Comparison of ENCODE assay signal across 8 cellular contexts in the genomic region with DNA sequence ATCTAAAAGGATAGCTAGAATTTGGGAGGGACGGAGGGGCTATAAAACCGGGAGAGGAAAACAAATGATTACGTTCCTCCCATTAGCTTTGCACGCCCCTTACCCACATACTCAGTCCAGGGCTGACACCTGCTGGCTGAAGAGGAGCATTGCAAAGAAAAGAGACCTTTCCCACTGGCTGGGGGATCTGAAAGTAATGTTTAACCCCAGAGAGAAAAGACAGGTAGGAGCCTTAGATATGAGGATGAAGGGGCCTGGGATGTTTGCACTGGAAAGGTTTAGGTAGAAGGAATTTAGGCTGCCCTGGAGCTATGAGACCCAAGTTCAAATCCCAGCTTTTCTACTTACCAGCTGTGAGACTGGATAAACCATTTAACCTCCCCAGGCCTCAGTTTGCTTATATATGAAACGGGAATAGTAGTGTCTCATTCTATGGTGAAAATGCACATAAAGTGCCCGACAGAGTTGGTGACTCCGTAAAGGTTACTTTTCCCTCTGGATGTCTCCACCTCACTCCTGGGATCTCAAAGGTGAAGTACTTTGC.
A peak's percentile ranks its signal among the peaks of the same experiment; 100 is the strongest.
DNase-seq lines count a peak whose midpoint lies in the region; ATAC-seq and TF ChIP-seq lines count a peak whose summit lies in the region.

No MANE protein-coding gene starts in this region.

- BruUV-seq in mammary epithelial cell (replicated peaks; lab: Mats Ljungman, UMichigan) = no TSS peak

- H3K4me2 ChIP-seq in Loucy (ENCODE audit: low read depth, low read length, poor library complexity, severe bottlenecking) = peak overlapping the region; percentile 48
- H3K4me2 ChIP-seq in mammary epithelial cell (ENCODE audit: insufficient read depth, low read depth, low read length) = no peak overlapping the region

- H3K27me3 ChIP-seq in Loucy (ENCODE audit: insufficient read depth, low read length, poor library complexity, severe bottlenecking) = no peaks in the 10 kb centered on the region
- H3K27me3 ChIP-seq in mammary epithelial cell (ENCODE audit: insufficient read depth, low read length) = no peaks in the 10 kb centered on the region

- H3F3A ChIP-seq in Loucy (ENCODE audit: low read depth) = no peaks in the 10 kb centered on the region

- no peaks in the 10 kb centered on the region for H4K20me1 ChIP-seq in Loucy (ENCODE audit: insufficient read depth, low read length, poor library complexity, severe bottlenecking)
- no peaks in the 10 kb centered on the region for H4K20me1 ChIP-seq in mammary epithelial cell (ENCODE audit: insufficient read depth, low read length)

- no peaks in the 10 kb centered on the region for H3K9me3 ChIP-seq in Loucy (ENCODE audit: insufficient read depth, low read depth, low read length)
- no peaks in the 10 kb centered on the region for H3K9me3 ChIP-seq in mammary epithelial cell (replicated peaks; ENCODE audit: insufficient read depth, low read length)

- TF ChIP-seq CTCF in Loucy (conservative IDR thresholded peaks at IDR 0.05; ENCODE audit: low read length) (peak; percentile 74), mammary epithelial cell (conservative IDR thresholded peaks at IDR 0.05 in 1 of 2, IDR thresholded peaks at IDR 0.05 in 1 of 2; ENCODE audit: extremely low read depth in 1 of 2, insufficient read depth in 1 of 2, low read depth in 1 of 2, low read length in 2 of 2) (peak; percentile 87 to 95)

- H3K9me2 ChIP-seq in Loucy (replicated peaks; ENCODE audit: low read depth, low read length) = no peaks in the 10 kb centered on the region

- CTCF ChIA-PET in mammary epithelial cell (lab: Charles Lee; ENCODE audit: low non-redundant PET) = interaction anchor here (0.6 to 0.7 kb wide), 3 partner anchors 75 to 1409 kb away, joined by 3 read pairs; no protein-coding TSS in a partner anchor

- in situ Hi-C loops in SK-MEL-5 (cut with HindIII; ENCODE audit: low pct_unique_long_range_greater_than_20kb, low sequenced_read_pairs) (no loop called here), mammary epithelial cell (cut with MboI; ENCODE audit: low sequenced_read_pairs in 2 of 2) (loop anchor here (5.0 to 25.0 kb wide), 5 partner anchors 453 to 1443 kb away; no protein-coding TSS in a partner anchor)

- dilution Hi-C loops in mammary epithelial cell (cut with HindIII; ENCODE audit: low sequenced_read_pairs) = no loop called here

- H3K36me3 ChIP-seq in Loucy (ENCODE audit: insufficient read depth, low read length) (no peaks in the 10 kb centered on the region), mammary epithelial cell (ENCODE audit: insufficient read depth, low read length) (no peaks in the 10 kb centered on the region)

- peak overlapping the region; percentile 67; the same call in 1 of the 2 replicates for H2AFZ ChIP-seq in Loucy (ENCODE audit: low read length)
- H2AFZ ChIP-seq in mammary epithelial cell (ENCODE audit: low read depth, low read length) = peak overlapping the region; percentile 65

- DNase-seq in DMS 273 (lab: John Stamatoyannopoulos, UW; ENCODE audit: unreplicated experiment) (peak; percentile 84), DMS 273 treated with DMSO at 0.1 percent for 48 hours (lab: John Stamatoyannopoulos, UW) (no peak), SK-MEL-5 (ENCODE audit: low read depth, low spot score) (peak; percentile 73), mammary epithelial cell (peak; percentile 40), islet precursor cell (peak; percentile 80)
- peak; percentile 7 for DNase-seq in stimulated activated CD4-positive, alpha-beta T cell treated with anti-CD3 and anti-CD28 coated beads, Interleukin-4, amount 100 ng/mL, for 1 hour

- no peak overlapping the region for H3K9ac ChIP-seq in Loucy (ENCODE audit: low read depth, low read length, poor library complexity, severe bottlenecking)
- H3K9ac ChIP-seq in mammary epithelial cell (ENCODE audit: insufficient read depth, low read length) = no peak overlapping the region

- peak; percentile 75 for ATAC-seq in GM21717 (IDR thresholded peaks at IDR 0.05; ENCODE audit: unreplicated experiment)

- no peak overlapping the region for H3K27ac ChIP-seq in mammary epithelial cell (ENCODE audit: insufficient read depth, low read depth, low read length)

- intact Hi-C loops in mammary epithelial cell (cut with micrococcal nuclease) = loop anchor here (1.0 to 10.0 kb wide), 7 partner anchors 138 to 1433 kb away; no protein-coding TSS in a partner anchor

- H3K79me2 ChIP-seq in Loucy (ENCODE audit: insufficient read depth, low read length) = no peaks in the 10 kb centered on the region
- no peaks in the 10 kb centered on the region for H3K79me2 ChIP-seq in mammary epithelial cell (ENCODE audit: insufficient read depth, low read length)

- no peak overlapping the region for H3K4me3 ChIP-seq in Loucy (ENCODE audit: low read length, poor library complexity, severe bottlenecking)
- H3K4me3 ChIP-seq in mammary epithelial cell (replicated peaks in 1 of 3; ENCODE audit: insufficient read depth in 1 of 3, low read depth in 2 of 3, low read length in 3 of 3) = no peak overlapping the region

- WGBS in mammary epithelial cell (ENCODE audit: low coverage, missing lambda C conversion rate) = 35% methylated on average over 5 of the region's 7 CpGs

- H3K4me1 ChIP-seq in Loucy (ENCODE audit: insufficient read depth, low read length, poor library complexity, severe bottlenecking) (peaks cover 13% of the 10 kb centered on the region), mammary epithelial cell (ENCODE audit: insufficient read depth, low read length) (peaks cover 7% of the 10 kb centered on the region)
